In the genomic region with DNA sequence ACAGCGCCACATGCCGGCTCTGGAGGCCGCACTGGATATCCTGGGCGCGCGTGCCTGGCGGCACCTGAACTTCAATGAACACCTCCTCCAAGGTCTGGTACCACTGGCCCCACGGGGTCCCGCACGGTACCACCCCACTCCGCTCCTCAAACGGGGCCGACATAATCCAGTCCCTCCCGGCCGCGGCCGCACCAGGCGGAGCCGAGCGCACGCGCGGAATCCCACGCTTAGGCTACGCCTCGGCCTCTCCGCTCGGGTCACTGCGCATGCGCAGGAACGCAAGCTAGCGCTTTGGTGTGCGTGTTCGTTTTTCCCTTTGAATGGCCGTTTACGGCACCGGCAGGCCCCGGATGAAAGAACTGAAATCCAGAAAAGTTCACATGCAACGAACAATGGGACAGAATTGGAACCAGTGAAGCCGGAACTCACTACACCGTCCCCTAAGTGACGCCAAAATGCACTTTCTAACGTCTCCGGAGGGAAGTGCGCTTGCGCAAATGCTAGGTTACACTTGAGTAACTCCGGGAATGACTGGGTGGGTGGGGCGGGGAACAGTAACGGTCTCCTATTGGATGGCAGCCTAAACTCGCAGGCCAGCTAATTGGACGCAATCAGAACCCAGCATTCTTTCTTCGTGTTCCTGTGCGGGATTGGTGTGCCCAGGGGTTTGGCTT, we compare ENCODE assay signal across 8 cellular contexts. TPM values are rescaled to one million over a fixed set of nuclear protein-coding genes. Genes with fewer than 3 reads are reported as not detected.
A peak's percentile ranks its signal among the peaks of the same experiment; 100 is the strongest.
DNase-seq lines count a peak whose midpoint lies in the region; ATAC-seq and TF ChIP-seq lines count a peak whose summit lies in the region.

TSS of gene NUDCD2 (minus strand) at position 215 of the 674 bp plus-strand sequence. CDS start at position 163, 52 bp downstream.

- peak within 1 kb of the TSS; percentile 69 for H3K4me3 ChIP-seq in thoracic aorta

- H3K27ac ChIP-seq in thoracic aorta, result peak within 1 kb of the TSS; percentile 81 to 88

- DNase-seq in GM10266 (ENCODE audit: extremely low spot score) (peak; percentile 85), NCI-H1092 (lab: John Stamatoyannopoulos, UW) (peak; percentile 92), glomerular visceral epithelial cell (ENCODE audit: extremely low spot score) (peak; percentile 99), omental fat pad (ENCODE audit: low spot score) (peak; percentile 95), thoracic aorta (ENCODE audit: low spot score) (peak; percentile 85)
- peak; percentile 90 to 96 for DNase-seq in activated naive CD4-positive, alpha-beta T cell treated with anti-CD3 and anti-CD28 coated beads, Interleukin-2, amount 50 U/mL, for 72 hours (ENCODE audit: low spot score in 2 of 2)

- H3K4me1 ChIP-seq in thoracic aorta (ENCODE audit: control insufficient read depth in 1 of 2, low read depth in 2 of 2), result peaks cover 15 to 43% of the 10 kb centered on the region in 2 donors

- peak within 1 kb of the TSS; percentile 99 for H3K27ac Mint-ChIP-seq in activated naive CD4-positive, alpha-beta T cell treated with anti-CD3 and anti-CD28 coated beads, Interleukin-2, amount 50 U/mL, for 72 hours

- TF ChIP-seq CTCF in GM10266 (IDR thresholded peaks at IDR 0.05; ENCODE audit: control insufficient read depth, insufficient read depth, low read depth, missing control alignments) (peak; percentile 28), omental fat pad (IDR thresholded peaks at IDR 0.05) (no peak), thoracic aorta (IDR thresholded peaks at IDR 0.05) (peak; percentile 18)

- H3K36me3 Mint-ChIP-seq in activated naive CD4-positive, alpha-beta T cell treated with anti-CD3 and anti-CD28 coated beads, Interleukin-2, amount 50 U/mL, for 72 hours, result peaks cover 37 to 48% of the 10 kb centered on the region in 2 donors

- no peaks in the 10 kb centered on the region for H3K9me3 ChIP-seq in thoracic aorta

- no peaks in the 10 kb centered on the region for H3K9me3 Mint-ChIP-seq in activated naive CD4-positive, alpha-beta T cell treated with anti-CD3 and anti-CD28 coated beads, Interleukin-2, amount 50 U/mL, for 72 hours

- ATAC-seq in HG02588 (IDR thresholded peaks at IDR 0.05; ENCODE audit: unreplicated experiment) (peak; percentile 79), SK-N-SH treated with all-trans-retinoic acid at 6 μM for 48 hours (peak; percentile 89), omental fat pad (ENCODE audit: low FRiP score) (peak; percentile 96), thoracic aorta (ENCODE audit: insufficient number of reproducible peaks, low FRiP score, low read depth) (peak; percentile 99)
- peak; percentile 85 to 86 for ATAC-seq in activated naive CD4-positive, alpha-beta T cell treated with anti-CD3 and anti-CD28 coated beads, Interleukin-2, amount 50 U/mL, for 72 hours

- H3K27me3 ChIP-seq in thoracic aorta (replicated peaks; ENCODE audit: insufficient read depth), result no peaks in the 10 kb centered on the region

- no peaks in the 10 kb centered on the region for H3K36me3 ChIP-seq in thoracic aorta

TF ChIP-seq in SK-N-SH treated with all-trans-retinoic acid at 6 μM for 48 hours, 23 proteins besides CTCF, POLR2A, EP300 and RAD21:
- TF ChIP-seq ZFP3 (CRISPR knock-in tag; IDR thresholded peaks at IDR 0.05) (no peak), ZC3H10 (CRISPR knock-in tag; IDR thresholded peaks at IDR 0.05) (no peak)
- TF ChIP-seq, protein P1, sequence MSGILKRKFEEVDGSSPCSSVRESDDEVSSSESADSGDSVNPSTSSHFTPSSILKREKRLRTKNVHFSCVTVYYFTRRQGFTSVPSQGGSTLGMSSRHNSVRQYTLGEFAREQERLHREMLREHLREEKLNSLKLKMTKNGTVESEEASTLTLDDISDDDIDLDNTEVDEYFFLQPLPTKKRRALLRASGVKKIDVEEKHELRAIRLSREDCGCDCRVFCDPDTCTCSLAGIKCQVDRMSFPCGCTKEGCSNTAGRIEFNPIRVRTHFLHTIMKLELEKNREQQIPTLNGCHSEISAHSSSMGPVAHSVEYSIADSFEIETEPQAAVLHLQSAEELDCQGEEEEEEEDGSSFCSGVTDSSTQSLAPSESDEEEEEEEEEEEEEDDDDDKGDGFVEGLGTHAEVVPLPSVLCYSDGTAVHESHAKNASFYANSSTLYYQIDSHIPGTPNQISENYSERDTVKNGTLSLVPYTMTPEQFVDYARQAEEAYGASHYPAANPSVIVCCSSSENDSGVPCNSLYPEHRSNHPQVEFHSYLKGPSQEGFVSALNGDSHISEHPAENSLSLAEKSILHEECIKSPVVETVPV (CRISPR knock-in tag; IDR thresholded peaks at IDR 0.05), result 0 out of 2 replicates have a peak, but pooled peaks have one; percentile 63

RNA-seq across cellular contexts. Expression of gene NUDCD2, which starts in this region (rescaled TPM):
- 10 to 100 TPM; 60.5 to 63.0 TPM for total RNA-seq in activated naive CD4-positive, alpha-beta T cell treated with anti-CD3 and anti-CD28 coated beads, Interleukin-2, amount 50 U/mL, for 72 hours
- total RNA-seq in omental fat pad (1 to 10 TPM; 5.2 to 9.8 (median 5.9) TPM), thoracic aorta (1 to 10 TPM; 4.7 to 5.5 TPM)

Comparison
In these comparisons a context has a peak if more than half of its experiments do, and no peak if none do; other contexts are left out.
1. Peak in every context shown above with its lines: DNase-seq, ATAC-seq, H3K4me3 ChIP-seq and H3K27ac ChIP-seq.
2. RNA of gene NUDCD2 (total RNA-seq): 60.5 to 63.0 TPM in activated naive CD4-positive, alpha-beta T cell treated with anti-CD3 and anti-CD28 coated beads, Interleukin-2, amount 50 U/mL, for 72 hours; 5.2 to 9.8 TPM in omental fat pad and 4.7 to 5.5 TPM in thoracic aorta; every median in the first group is over 4 times any median in the second.
3. CTCF ChIP-seq: peak in GM10266 (single experiment) and thoracic aorta (single experiment); none in omental fat pad (0 of 3).